Comparison of ENCODE assay signal across 39 cellular contexts in the genomic region with DNA sequence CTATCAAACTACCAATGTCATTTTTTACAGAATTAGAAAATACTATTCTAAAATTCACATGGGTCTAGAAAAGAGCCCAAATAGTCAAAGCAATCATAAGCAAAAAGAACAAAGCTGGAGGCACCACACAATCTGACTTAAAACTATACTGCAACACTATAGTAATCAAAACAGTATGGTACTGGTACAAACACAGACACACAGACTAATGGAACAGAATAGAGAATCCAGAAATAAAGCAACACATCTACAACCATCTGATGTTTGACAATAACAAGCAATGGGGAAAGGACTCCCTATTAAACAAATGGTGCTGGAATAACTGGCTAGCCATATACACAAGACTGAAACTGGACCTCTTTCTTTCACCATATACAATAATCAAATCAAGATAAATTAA. TPM values are rescaled to one million over a fixed set of nuclear protein-coding genes. Genes with fewer than 3 reads are reported as not detected.
"Had no signal": no experiment of that assay in that cellular context is flagged by ENCODE, and none has a peak within 500 bp of the region (broad histone marks: within the 10 kb centered on the region; RNA-seq: fewer than 3 reads in every experiment).

No MANE protein-coding gene starts in this region.

- H3K36me3 ChIP-seq: MG63 had no signal

- DNase-seq: Kasumi-1, MG63, MM.1S, MV-4-11, NCI-H1048, NCI-H1092, NCI-H1092 treated with DMSO at 0.1 percent for 48 hours, NCI-H1105, NCI-H1105 treated with DMSO at 0.1 percent for 48 hours, NCI-H1417, NCI-H1417 treated with DMSO at 0.1 percent for 48 hours, NCI-H1436, NCI-H1436 treated with DMSO at 0.1 percent for 48 hours, NCI-H146, NCI-H1694, NCI-H1694 treated with DMSO at 0.1 percent for 48 hours, NCI-H187, NCI-H187 treated with DMSO at 0.1 percent for 48 hours, NCI-H1930, NCI-H2029, NCI-H2029 treated with DMSO at 0.1 percent for 48 hours, NCI-H2081, NCI-H2081 treated with DMSO at 0.1 percent for 48 hours, NCI-H2107, NCI-H2171, NCI-H2171 treated with DMSO at 0.1 percent for 48 hours, NCI-H2227 treated with DMSO at 0.1 percent for 48 hours, NCI-H226, NCI-H345, NCI-H446, NCI-H446 treated with DMSO at 0.1 percent for 48 hours, NCI-H510A, NCI-H510A treated with DMSO at 0.1 percent for 48 hours, NCI-H524, NCI-H524 treated with DMSO at 0.1 percent for 48 hours, NCI-H526 had no signal

- H3K9me3 ChIP-seq: MG63 had no signal

- H3K4me3 ChIP-seq: MG63 had no signal

- H3K27me3 ChIP-seq: MG63 had no signal

RNA-seq across cellular contexts. Expression of gene CD53, which starts 39.8 kb away (rescaled TPM):
- total RNA-seq: LHCN-M2, MCF 10A, NCI-H460 had no signal
